ENCODE assay signal across 10 cellular contexts in genomic region chr9:12426198-12426864, GRCh38.
DNase-seq lines count a peak whose midpoint lies in the region; ATAC-seq, FAIRE-seq and TF ChIP-seq lines count a peak whose summit lies in the region.
"Had no signal": no experiment of that assay in that cellular context is flagged by ENCODE, and none has a peak within 500 bp of the region (broad histone marks: within the 10 kb centered on the region; RNA-seq: fewer than 3 reads in every experiment).

No MANE protein-coding gene starts in this region.

- no peaks in the 10 kb centered on the region for H4K20me1 ChIP-seq in OCI-LY3 (ENCODE audit: insufficient read depth, low read length)

- FAIRE-seq in GM19239 (lab: Jason Lieb, UNC) = no peak

- H3K27ac ChIP-seq in cardiac muscle cell (no peak overlapping the region), OCI-LY3 (ENCODE audit: low read length) (no peak overlapping the region)
- H3K27ac ChIP-seq: brain microvascular endothelial cell had no signal

- H3K36me3 ChIP-seq in cardiac muscle cell (no peaks in the 10 kb centered on the region), OCI-LY3 (replicated peaks; ENCODE audit: low read depth, low read length) (no peaks in the 10 kb centered on the region)
- H3K36me3 ChIP-seq: brain microvascular endothelial cell had no signal

- H3K9me3 ChIP-seq in cardiac muscle cell (ENCODE audit: low read depth) (no peaks in the 10 kb centered on the region), OCI-LY3 (ENCODE audit: insufficient read depth, low read length) (no peaks in the 10 kb centered on the region)

- 0 out of 2 replicates have a peak overlapping the region, but pooled peaks have one; percentile 36 for H2AFZ ChIP-seq in OCI-LY3 (ENCODE audit: low read depth, low read length)

- ATAC-seq in left ventricle myocardium superior (no peak), HG03139 (IDR thresholded peaks at IDR 0.05; ENCODE audit: unreplicated experiment) (no peak), HG03460 (IDR thresholded peaks at IDR 0.05; ENCODE audit: unreplicated experiment) (no peak), HG02870 (IDR thresholded peaks at IDR 0.05; ENCODE audit: unreplicated experiment) (no peak)
- ATAC-seq: activated CD4-positive, alpha-beta T cell treated with anti-CD3 and anti-CD28 coated beads for 36 hours had no signal

- DNase-seq in cardiac muscle cell (ENCODE audit: low read depth in 1 of 2, low spot score in 1 of 2) (peak; percentile 35 to 52), left ventricle myocardium superior (no peak), fibroblast of the conjunctiva (ENCODE audit: low read depth) (peak; percentile 6), GM19239 (ENCODE audit: insufficient read length, low spot score) (no peak)
- DNase-seq: activated CD4-positive, alpha-beta T cell treated with anti-CD3 and anti-CD28 coated beads for 36 hours; brain microvascular endothelial cell had no signal

- H3K27me3 ChIP-seq in cardiac muscle cell (no peaks in the 10 kb centered on the region), OCI-LY3 (ENCODE audit: low read depth, low read length) (no peaks in the 10 kb centered on the region)
- H3K27me3 ChIP-seq: brain microvascular endothelial cell had no signal

- no peak overlapping the region for H3K9ac ChIP-seq in OCI-LY3 (ENCODE audit: low read length)

- H3K4me1 ChIP-seq in cardiac muscle cell (ENCODE audit: low read depth) (no peaks in the 10 kb centered on the region), OCI-LY3 (ENCODE audit: low read length) (peaks cover 5% of the 10 kb centered on the region; the same call in 1 of the 2 replicates)

- no peaks in the 10 kb centered on the region for H3K79me2 ChIP-seq in OCI-LY3 (ENCODE audit: low read length)

- H3K4me2 ChIP-seq in OCI-LY3 (ENCODE audit: low read length) = peak overlapping the region; percentile 29; the same call in 1 of the 2 replicates

- peak; percentile 29 for TF ChIP-seq CTCF in cardiac muscle cell (IDR thresholded peaks at IDR 0.05; ENCODE audit: low read depth, low read length)
- TF ChIP-seq CTCF in OCI-LY3 (IDR thresholded peaks at IDR 0.05; ENCODE audit: low read depth, low read length) = peak; percentile 33

- H3K4me3 ChIP-seq in cardiac muscle cell (no peak overlapping the region), OCI-LY3 (ENCODE audit: low read length) (no peak overlapping the region)

- intact Hi-C loops in left ventricle myocardium superior (cut with micrococcal nuclease) = no loop called here

Comparison
In these comparisons a context has a peak if more than half of its experiments do, and no peak if none do; other contexts are left out.
1. DNase-seq: peak in cardiac muscle cell (2 of 2) and fibroblast of the conjunctiva (single experiment); none in left ventricle myocardium superior (single experiment) and GM19239 (single experiment).